22 cellular contexts compared by ENCODE assay signal in genomic region chr1:108983114-108983513, GRCh38. TPM values are rescaled to one million over a fixed set of nuclear protein-coding genes. Genes with fewer than 3 reads are reported as not detected.
DNase-seq lines count a peak whose midpoint lies in the region; ATAC-seq, FAIRE-seq and TF ChIP-seq lines count a peak whose summit lies in the region.
"Had no signal": no experiment of that assay in that cellular context is flagged by ENCODE, and none has a peak within 500 bp of the region (broad histone marks: within the 10 kb centered on the region; RNA-seq: fewer than 3 reads in every experiment).

No MANE protein-coding gene starts in this region.

- TF ChIP-seq POLR2A in GM12891 (IDR thresholded peaks at IDR 0.05; ENCODE audit: low read depth, low read length), result no peak

- 31 to 44% (median 34%) methylated on average over 4 of the region's 4 CpGs for WGBS in psoas muscle, 3 donors

- FAIRE-seq in D721Med (lab: Jason Lieb, UNC) (peak; percentile 25), GM12891 (lab: Jason Lieb, UNC) (peak; percentile 26)
- FAIRE-seq: GM12878, GM18507, H1 had no signal

- TF ChIP-seq CTCF in D721Med (IDR thresholded peaks at IDR 0.05; ENCODE audit: insufficient read depth, missing control alignments) (no peak), psoas muscle (IDR thresholded peaks at IDR 0.05) (no peak)

- no peaks in the 10 kb centered on the region for H3K27me3 ChIP-seq in psoas muscle (ENCODE audit: insufficient read depth in 3 of 3, low read length in 2 of 3)
- H3K27me3 ChIP-seq: BLaER1 had no signal

- H3K27ac ChIP-seq in psoas muscle, result peak overlapping the region; percentile 75
- H3K27ac ChIP-seq: BLaER1, C4-2B had no signal

- peaks cover 18% of the 10 kb centered on the region for H3K4me1 ChIP-seq in psoas muscle
- H3K4me1 ChIP-seq: BLaER1, Caco-2 had no signal

- intact Hi-C loops in psoas muscle (cut with DNase I), result no loop called here

- no peak for DNase-seq in D721Med (ENCODE audit: insufficient read length, low spot score)
- no peak for DNase-seq in GM12891 (ENCODE audit: insufficient read length, low spot score)
- DNase-seq in NCI-H510A (lab: John Stamatoyannopoulos, UW), result peak; percentile 37
- DNase-seq in psoas muscle, result no peak
- DNase-seq in Kasumi-1 (lab: John Stamatoyannopoulos, UW), result no peak
- DNase-seq: Caco-2; CD4-positive, CD25-positive, alpha-beta regulatory T cell; CD8-positive, alpha-beta T cell; DMS 273 treated with DMSO at 0.1 percent for 48 hours; DMS79; EL; GDM1; H7; HCEC 1CT had no signal

- ATAC-seq in psoas muscle, result peak; percentile 75 to 86 (median 80)
- ATAC-seq in GM21360 (IDR thresholded peaks at IDR 0.05; ENCODE audit: unreplicated experiment), result no peak
- no peak for ATAC-seq in HG03039 (IDR thresholded peaks at IDR 0.05; ENCODE audit: unreplicated experiment)
- no peak for ATAC-seq in GM21423 (IDR thresholded peaks at IDR 0.05; ENCODE audit: unreplicated experiment)
- ATAC-seq: CD8-positive, alpha-beta T cell; GM12878 had no signal

- H3K9me3 ChIP-seq in psoas muscle, result no peaks in the 10 kb centered on the region
- H3K9me3 ChIP-seq: BLaER1, Caco-2 had no signal

- H3K4me3 ChIP-seq in psoas muscle, result peak overlapping the region; percentile 62
- H3K4me3 ChIP-seq: BLaER1, GM12878 had no signal

- peaks cover 0 to 75% of the 10 kb centered on the region in 2 donors for H3K36me3 ChIP-seq in psoas muscle (ENCODE audit: insufficient read depth in 1 of 2, low read depth in 1 of 2)

TF ChIP-seq in GM12891, 5 proteins besides CTCF, POLR2A, EP300 and RAD21:
- TF ChIP-seq TAF1 (IDR thresholded peaks at IDR 0.05; ENCODE audit: low read depth, low read length), result no peak
- TF ChIP-seq POLR2AphosphoS5 (IDR thresholded peaks at IDR 0.05; ENCODE audit: low read depth, low read length), result no peak
- no peak for TF ChIP-seq PAX5 (IDR thresholded peaks at IDR 0.05; ENCODE audit: insufficient read depth, low read length, severe bottlenecking)
- TF ChIP-seq POU2F2 (IDR thresholded peaks at IDR 0.05; ENCODE audit: low read depth, low read length), result no peak
- no peak for TF ChIP-seq SPI1 (IDR thresholded peaks at IDR 0.05; ENCODE audit: low read depth, low read length)

RNA-seq across cellular contexts. Expression of gene CLCC1, which starts 19.8 kb away (rescaled TPM):
- polyA plus RNA-seq in GM12891 (2012; ENCODE audit: low read depth, missing spikeins), result 10.3 TPM
- 10 to 100 TPM; 23.3 to 36.2 (median 30.0) TPM for total RNA-seq in psoas muscle
- polyA plus RNA-seq in psoas muscle, result 10 to 100 TPM; 13.1 to 27.1 (median 13.6) TPM

RNA-seq across cellular contexts. Expression of gene WDR47, which starts 58.8 kb away (rescaled TPM):
- 3.0 TPM for polyA plus RNA-seq in GM12891 (2012; ENCODE audit: low read depth, missing spikeins)
- total RNA-seq in psoas muscle, result 10 to 100 TPM; 13.9 to 16.3 (median 14.9) TPM
- 10 to 100 TPM in 1 of 3 donors, 1 to 10 TPM in 2; 5.7 to 19.6 (median 7.4) TPM for polyA plus RNA-seq in psoas muscle

Comparison
In these comparisons a context has a peak if more than half of its experiments do, and no peak if none do; other contexts are left out.
1. ATAC-seq: peak in psoas muscle (4 of 4); none in GM21360 (single experiment), HG03039 (single experiment) and GM21423 (single experiment).